ENCODE assay signal across 22 cellular contexts in genomic region chr2:217301142-217301541, GRCh38.
"Had no signal": no experiment of that assay in that cellular context is flagged by ENCODE, and none has a peak within 500 bp of the region (broad histone marks: within the 10 kb centered on the region; RNA-seq: fewer than 3 reads in every experiment).

No MANE protein-coding gene starts in this region.

- DNase-seq: activated CD4-positive, alpha-beta memory T cell treated with anti-CD3 and anti-CD28 coated beads for 36 hours; activated CD4-positive, alpha-beta T cell treated with anti-CD3 and anti-CD28 coated beads for 48 hours; activated CD8-positive, alpha-beta memory T cell treated with anti-CD3 and anti-CD28 coated beads, Interleukin-2, amount 50 U/mL, for 4 hours; activated effector memory CD4-positive, alpha-beta T cell treated with anti-CD3 and anti-CD28 coated beads, Interleukin-2, amount 50 U/mL, for 16 hours; activated naive CD4-positive, alpha-beta T cell treated with anti-CD3 and anti-CD28 coated beads for 36 hours; activated naive CD8-positive, alpha-beta T cell treated with anti-CD3 and anti-CD28 coated beads for 36 hours; activated T-cell treated with anti-CD3 and anti-CD28 coated beads, Interleukin-2, amount 50 U/mL, for 1 hour; adrenal gland; dorsolateral prefrontal cortex; effector memory CD4-positive, alpha-beta T cell; gastrocnemius medialis; left lung; mammary epithelial cell; ovary; spleen; stimulated activated naive CD4-positive, alpha-beta T cell had no signal

- H3K27ac ChIP-seq: adrenal gland, cardiac muscle cell, coronary artery, dorsolateral prefrontal cortex, gastrocnemius medialis, left lung, neutrophil, ovary, spleen, tibial nerve, VCaP had no signal

- H3K36me3 ChIP-seq: adrenal gland, ascending aorta, cardiac muscle cell, gastrocnemius medialis, left lung, neutrophil, ovary, tibial nerve had no signal

- H3K4me1 ChIP-seq: adrenal gland, gastrocnemius medialis, left lung, spleen, tibial nerve had no signal

- H3K27me3 ChIP-seq: adrenal gland, ascending aorta, dorsolateral prefrontal cortex, gastrocnemius medialis, ovary, tibial nerve had no signal

- H3K4me3 ChIP-seq: adrenal gland, ascending aorta, cardiac muscle cell, coronary artery, dorsolateral prefrontal cortex, gastrocnemius medialis, left lung, ovary, spleen, tibial nerve had no signal

- ATAC-seq: gastrocnemius medialis, left lung had no signal

- H3K9me3 ChIP-seq: adrenal gland, gastrocnemius medialis, neutrophil, ovary had no signal
